Comparison of ENCODE assay signal across 31 cellular contexts in genomic region chr13:45011198-45011597, GRCh38.
"Had no signal": no experiment of that assay in that cellular context is flagged by ENCODE, and none has a peak within 500 bp of the region (broad histone marks: within the 10 kb centered on the region; RNA-seq: fewer than 3 reads in every experiment).

No MANE protein-coding gene starts in this region.

- H2AFZ ChIP-seq: neural progenitor cell, parathyroid adenoma had no signal

- H3K4me3 ChIP-seq: neural progenitor cell, ovary, psoas muscle, skin epidermis, smooth muscle cell, spleen, suprapubic skin, testis, tibial artery, transverse colon, upper lobe of right lung, vagina had no signal

- H3K9ac ChIP-seq: neural progenitor cell, parathyroid adenoma had no signal

- H3K79me2 ChIP-seq: parathyroid adenoma had no signal

- H3K36me3 ChIP-seq: ovary had no signal

- H3K4me3 Mint-ChIP-seq: naive thymus-derived CD8-positive, alpha-beta T cell; natural killer cell treated with Interleukin-12 subunit alpha and Interleukin-12 subunit beta and Interleukin-15 and Interleukin-18, amount 100 ng/mL, for 72 hours; neural progenitor cell; stimulated activated memory B cell treated with anti-CD40 and anti-IgM and Interleukin-4, amounts not matched to agents 10 μg/mL and 1 μg/mL and 100 μg/mL, for 72 hours; stimulated activated naive CD8-positive, alpha-beta T cell treated with anti-CD3 and anti-CD28 coated beads, Interleukin-15, amount 100 ng/mL, for 72 hours; type B pancreatic cell had no signal

- DNase-seq: naive thymus-derived CD8-positive, alpha-beta T cell; occipital lobe; ovary; posterior cingulate gyrus; psoas muscle; right cardiac atrium; spleen; stimulated activated CD4-positive, alpha-beta T cell treated with anti-CD3 and anti-CD28 coated beads, Interleukin-12 subunit alpha, Interleukin-12 subunit beta, amount 100 ng/mL, for 4 hours; stimulated activated CD4-positive, alpha-beta T cell treated with anti-CD3 and anti-CD28 coated beads, Interleukin-1b, Interleukin-23, amount 100 ng/mL, for 48 hours; stimulated activated CD4-positive, alpha-beta T cell treated with anti-CD3 and anti-CD28 coated beads, Interleukin-4, amount 100 ng/mL, for 1 hour; stimulated activated CD4-positive, alpha-beta T cell treated with anti-CD3 and anti-CD28 coated beads, Interleukin-4, amount 100 ng/mL, for 4 hours; stimulated activated CD8-positive, alpha-beta memory T cell treated with anti-CD3 and anti-CD28 coated beads, Interleukin-4, amount 100 ng/mL, for 48 hours; stimulated activated naive CD4-positive, alpha-beta T cell; stimulated activated naive CD8-positive, alpha-beta T cell treated with anti-CD3 and anti-CD28 coated beads, Interleukin-15, amount 100 ng/mL, for 72 hours; stimulated activated naive CD8-positive, alpha-beta T cell treated with anti-CD3 and anti-CD28 coated beads, Interleukin-15, Interleukin-2, amounts not matched to agents 100 U/mL and 50 U/mL, for 24 hours; testis; tibial artery; transverse colon; upper lobe of right lung had no signal

- H3K4me2 ChIP-seq: neural progenitor cell, smooth muscle cell had no signal

- H3K4me1 ChIP-seq: neural progenitor cell, parathyroid adenoma, psoas muscle, spleen, suprapubic skin, testis, tibial artery, upper lobe of right lung, vagina had no signal

- FAIRE-seq: urothelium cell line had no signal

- H3K27me3 Mint-ChIP-seq: naive thymus-derived CD8-positive, alpha-beta T cell; natural killer cell treated with Interleukin-12 subunit alpha and Interleukin-12 subunit beta and Interleukin-15 and Interleukin-18, amount 100 ng/mL, for 72 hours; progenitor cell of endocrine pancreas; stimulated activated memory B cell treated with anti-CD40 and anti-IgM and Interleukin-4, amounts not matched to agents 10 μg/mL and 1 μg/mL and 100 μg/mL, for 72 hours; stimulated activated naive CD8-positive, alpha-beta T cell treated with anti-CD3 and anti-CD28 coated beads, Interleukin-15, amount 100 ng/mL, for 72 hours; type B pancreatic cell had no signal

- H3K9me3 Mint-ChIP-seq: naive thymus-derived CD8-positive, alpha-beta T cell; natural killer cell treated with Interleukin-12 subunit alpha and Interleukin-12 subunit beta and Interleukin-15 and Interleukin-18, amount 100 ng/mL, for 72 hours; neural progenitor cell; stimulated activated memory B cell treated with anti-CD40 and anti-IgM and Interleukin-4, amounts not matched to agents 10 μg/mL and 1 μg/mL and 100 μg/mL, for 72 hours; stimulated activated naive CD8-positive, alpha-beta T cell treated with anti-CD3 and anti-CD28 coated beads, Interleukin-15, amount 100 ng/mL, for 72 hours; type B pancreatic cell had no signal

- H3K4me1 Mint-ChIP-seq: neural progenitor cell; stimulated activated memory B cell treated with anti-CD40 and anti-IgM and Interleukin-4, amounts not matched to agents 10 μg/mL and 1 μg/mL and 100 μg/mL, for 72 hours; stimulated activated naive CD8-positive, alpha-beta T cell treated with anti-CD3 and anti-CD28 coated beads, Interleukin-15, amount 100 ng/mL, for 72 hours had no signal

- H3K27ac ChIP-seq: neural progenitor cell, ovary, parathyroid adenoma, psoas muscle, skin epidermis, spleen, suprapubic skin, testis, tibial artery, transverse colon, upper lobe of right lung, vagina had no signal

- H3K27me3 ChIP-seq: neural progenitor cell, ovary, spleen, suprapubic skin, testis, tibial artery, transverse colon, upper lobe of right lung, vagina had no signal

- H3K9me3 ChIP-seq: ovary, psoas muscle, spleen, suprapubic skin, testis, tibial artery, transverse colon, upper lobe of right lung, vagina had no signal

- H3K27ac Mint-ChIP-seq: natural killer cell treated with Interleukin-12 subunit alpha and Interleukin-12 subunit beta and Interleukin-15 and Interleukin-18, amount 100 ng/mL, for 72 hours; neural progenitor cell; progenitor cell of endocrine pancreas; stimulated activated memory B cell treated with anti-CD40 and anti-IgM and Interleukin-4, amounts not matched to agents 10 μg/mL and 1 μg/mL and 100 μg/mL, for 72 hours; type B pancreatic cell had no signal

- ATAC-seq: naive thymus-derived CD8-positive, alpha-beta T cell; natural killer cell treated with Interleukin-12 subunit alpha and Interleukin-12 subunit beta and Interleukin-15 and Interleukin-18, amount 100 ng/mL, for 72 hours; psoas muscle; right cardiac atrium; sciatic nerve; stimulated activated memory B cell treated with anti-CD40 and anti-IgM and Interleukin-4, amounts not matched to agents 10 μg/mL and 1 μg/mL and 100 μg/mL, for 72 hours; stimulated activated naive CD8-positive, alpha-beta T cell treated with anti-CD3 and anti-CD28 coated beads, Interleukin-15, amount 100 ng/mL, for 72 hours; stimulated activated naive CD8-positive, alpha-beta T cell treated with anti-CD3 and anti-CD28 coated beads, Interleukin-15, Interleukin-2, amounts not matched to agents 100 U/mL and 50 U/mL, for 24 hours; upper lobe of right lung had no signal
